Comparison of ENCODE assay signal across 11 cellular contexts in genomic region chr11:115132829-115133228, GRCh38.
DNase-seq lines count a peak whose midpoint lies in the region; ATAC-seq and TF ChIP-seq lines count a peak whose summit lies in the region.
"Had no signal": no experiment of that assay in that cellular context is flagged by ENCODE, and none has a peak within 500 bp of the region (broad histone marks: within the 10 kb centered on the region; RNA-seq: fewer than 3 reads in every experiment).

No MANE protein-coding gene starts in this region.

- no peaks in the 10 kb centered on the region for H3K4me1 ChIP-seq in GM23338 (ENCODE audit: insufficient read depth)
- no peaks in the 10 kb centered on the region for H3K4me1 ChIP-seq in mesendoderm (ENCODE audit: control insufficient read depth, low read depth, low read length)
- H3K4me1 ChIP-seq in esophagus squamous epithelium, result no peaks in the 10 kb centered on the region

- no peaks in the 10 kb centered on the region for H4K20me1 ChIP-seq in GM23338 (replicated peaks; ENCODE audit: insufficient read depth)

- no peaks in the 10 kb centered on the region for H3K36me3 Mint-ChIP-seq in GM23338 (ENCODE audit: low read depth)

- no peak overlapping the region; the same call in 1 of the 2 replicates for H3K27ac Mint-ChIP-seq in GM23338

- intact Hi-C loops in esophagus squamous epithelium (cut with DNase I), result no loop called here

- H3K9me3 ChIP-seq in esophagus squamous epithelium, result no peaks in the 10 kb centered on the region

- no peaks in the 10 kb centered on the region; the same call in 2 of the 3 replicates for H3K4me1 Mint-ChIP-seq in GM23338

- H3K18ac ChIP-seq in mesendoderm (ENCODE audit: low read length), result no peak overlapping the region

- peaks cover 12% of the 10 kb centered on the region for H3K9me2 ChIP-seq in GM23338 (ENCODE audit: insufficient read depth)

- no peak overlapping the region for H3K9ac ChIP-seq in mesendoderm (ENCODE audit: low read length)

- H3K4me3 Mint-ChIP-seq in GM23338, result no peak overlapping the region

- H3K23ac ChIP-seq in mesendoderm (ENCODE audit: low read length), result no peak overlapping the region

- no peak overlapping the region for H3K4ac ChIP-seq in mesendoderm (ENCODE audit: low read depth, low read length)

- no peak overlapping the region for H4K5ac ChIP-seq in mesendoderm (ENCODE audit: low read length)

- no peak overlapping the region for H2AK5ac ChIP-seq in mesendoderm (ENCODE audit: low read length)

- TF ChIP-seq CTCF in GM23338 (conservative IDR thresholded peaks at IDR 0.05; ENCODE audit: low read depth in 2 of 2) (peak; percentile 46 to 68), WI38 (IDR thresholded peaks at IDR 0.05; ENCODE audit: low read depth, low read length) (0 out of 2 replicates have a peak, but pooled peaks have one; percentile 9), esophagus squamous epithelium (IDR thresholded peaks at IDR 0.05) (peak in 1 of 6 experiments; percentile 26)

- H3K79me2 ChIP-seq in GM23338 (replicated peaks; ENCODE audit: insufficient read depth) (no peaks in the 10 kb centered on the region), mesendoderm (ENCODE audit: control insufficient read depth, insufficient read depth, low read length) (no peaks in the 10 kb centered on the region)

- H3K27me3 Mint-ChIP-seq in GM23338 (ENCODE audit: insufficient read depth, low read depth, poor library complexity), result peaks cover 9% of the 10 kb centered on the region

- H3K9me3 Mint-ChIP-seq in GM23338, result no peaks in the 10 kb centered on the region

- H3K27ac ChIP-seq in GM23338 (ENCODE audit: low read depth) (no peak overlapping the region), mesendoderm (ENCODE audit: low read depth, low read length) (no peak overlapping the region), esophagus squamous epithelium (no peak overlapping the region)

- no peak overlapping the region for H3K4me3 ChIP-seq in GM23338
- H3K4me3 ChIP-seq in WI38 (ENCODE audit: low read depth, low read length), result no peak overlapping the region
- H3K4me3 ChIP-seq in mesendoderm (ENCODE audit: low read length), result no peak overlapping the region
- no peak overlapping the region for H3K4me3 ChIP-seq in esophagus squamous epithelium

- H2AFZ ChIP-seq in GM23338, result no peak overlapping the region

- H3F3A ChIP-seq in GM23338 (replicated peaks; ENCODE audit: low read depth), result no peaks in the 10 kb centered on the region

- ATAC-seq in GM23338, result no peak
- ATAC-seq in HG03442 (IDR thresholded peaks at IDR 0.05; ENCODE audit: unreplicated experiment), result no peak

- H4K8ac ChIP-seq in mesendoderm (ENCODE audit: low read depth, low read length), result no peak overlapping the region

- no CpG with 5 or more reads among the region's 2 CpGs for WGBS in mesendoderm (ENCODE audit: extremely low coverage, insufficient coverage, low lambda C conversion rate)
- WGBS in esophagus squamous epithelium, 2 donors, result 58% methylated on average over 2 of the region's 2 CpGs; no CpG with 5 or more reads in 1 of the 2 donors

- H3K4me2 ChIP-seq in GM23338, result no peak overlapping the region
- no peak overlapping the region for H3K4me2 ChIP-seq in mesendoderm (ENCODE audit: low read length)

- H2BK15ac ChIP-seq in mesendoderm (replicated peaks; ENCODE audit: low read depth), result no peak overlapping the region

- H3K79me1 ChIP-seq in mesendoderm (ENCODE audit: low read length), result no peaks in the 10 kb centered on the region

- no peak overlapping the region for H2BK120ac ChIP-seq in mesendoderm (ENCODE audit: low read depth, low read length)

- H3K27me3 ChIP-seq in GM23338 (ENCODE audit: insufficient read depth) (no peaks in the 10 kb centered on the region), mesendoderm (ENCODE audit: insufficient read depth, low read length, poor library complexity) (no peaks in the 10 kb centered on the region), esophagus squamous epithelium (no peaks in the 10 kb centered on the region)

- no peak overlapping the region for H2BK5ac ChIP-seq in mesendoderm (ENCODE audit: low read length)

- DNase-seq in ELF-1 (ENCODE audit: low read depth, low spot score), result peak; percentile 12
- peak; percentile 25 for DNase-seq in GM23338 (ENCODE audit: low spot score)
- peak; percentile 42 for DNase-seq in mesendoderm
- no peak for DNase-seq in esophagus squamous epithelium (lab: John Stamatoyannopoulos, UW)
- no peak for DNase-seq in D341Med (ENCODE audit: low spot score)
- no peak for DNase-seq in SHP77 (lab: John Stamatoyannopoulos, UW)
- DNase-seq: activated naive CD4-positive, alpha-beta T cell treated with Interleukin-2 at 50 U/mL for 16 hours; islet precursor cell; T1000 had no signal

- H3K36me3 ChIP-seq in GM23338 (ENCODE audit: insufficient read depth), result no peaks in the 10 kb centered on the region
- no peaks in the 10 kb centered on the region for H3K36me3 ChIP-seq in mesendoderm (ENCODE audit: control insufficient read depth, insufficient read depth, low read length)
- H3K36me3 ChIP-seq in esophagus squamous epithelium, result no peaks in the 10 kb centered on the region

- no peak overlapping the region for H3K56ac ChIP-seq in mesendoderm (ENCODE audit: low read length)

- no peak for TF ChIP-seq POLR2A in esophagus squamous epithelium (IDR thresholded peaks at IDR 0.05)

TF ChIP-seq in GM23338, 12 proteins besides CTCF, POLR2A, EP300 and RAD21 (continues in another document):
- TF ChIP-seq REST (IDR thresholded peaks at IDR 0.05; ENCODE audit: unreplicated experiment), result no peak
- TF ChIP-seq EZH2phosphoT487 (IDR thresholded peaks at IDR 0.05; ENCODE audit: unreplicated experiment), result no peak
- no peak for TF ChIP-seq ETS1 (IDR thresholded peaks at IDR 0.05)
- TF ChIP-seq EZH2 (IDR thresholded peaks at IDR 0.05; ENCODE audit: low read depth, unreplicated experiment), result no peak
- TF ChIP-seq POLR2AphosphoS5 (IDR thresholded peaks at IDR 0.05; ENCODE audit: low read depth), result no peak
- TF ChIP-seq NANOG (IDR thresholded peaks at IDR 0.05; ENCODE audit: borderline replicate concordance), result no peak
- no peak for TF ChIP-seq ZNF114 (CRISPR knock-in tag; IDR thresholded peaks at IDR 0.05)
- no peak for TF ChIP-seq STAT1 (IDR thresholded peaks at IDR 0.05; ENCODE audit: unreplicated experiment)
- no peak for TF ChIP-seq CREB1 (CRISPR knock-in tag; IDR thresholded peaks at IDR 0.05; ENCODE audit: low read depth)

Comparison
In these comparisons a context has a peak if more than half of its experiments do, and no peak if none do; other contexts are left out.
1. DNase-seq: peak in ELF-1 (single experiment), GM23338 (single experiment) and mesendoderm (single experiment); none in esophagus squamous epithelium (single experiment), D341Med (single experiment) and SHP77 (0 of 2).